Comparison of ENCODE assay signal across 17 cellular contexts in genomic region chr5:138570871-138571270, GRCh38. TPM values are rescaled to one million over a fixed set of nuclear protein-coding genes. Genes with fewer than 3 reads are reported as not detected.
DNase-seq lines count a peak whose midpoint lies in the region; ATAC-seq and TF ChIP-seq lines count a peak whose summit lies in the region.
"Had no signal": no experiment of that assay in that cellular context is flagged by ENCODE, and none has a peak within 500 bp of the region (broad histone marks: within the 10 kb centered on the region; RNA-seq: fewer than 3 reads in every experiment).

No MANE protein-coding gene starts in this region.

- DNase-seq in activated T-cell treated with anti-CD3 and anti-CD28 coated beads, Interleukin-2, amount 50 U/mL, for 24 hours: no peak
- DNase-seq in activated T-cell treated with anti-CD3 and anti-CD28 coated beads, Interleukin-2, amount 50 U/mL, for 1 hour: no peak
- no peak for DNase-seq in CD8-positive, alpha-beta memory T cell
- no peak for DNase-seq in activated naive CD8-positive, alpha-beta T cell treated with anti-CD3 and anti-CD28 coated beads for 36 hours
- DNase-seq in naive thymus-derived CD4-positive, alpha-beta T cell: no peak
- no peak for DNase-seq in suprapubic skin (ENCODE audit: low spot score in 2 of 2)
- no peak for DNase-seq in MCF 10A (ENCODE audit: unreplicated experiment)
- DNase-seq: C1 segment of cervical spinal cord, HCEC 1CT, KBM-7, NCI-H1092, NCI-H187 treated with DMSO at 0.1 percent for 48 hours, NCI-H510A, NCI-H82, Right ventricle myocardium superior had no signal

- H3K36me3 ChIP-seq in CD8-positive, alpha-beta memory T cell (ENCODE audit: insufficient read depth, low read length): peaks cover 70% of the 10 kb centered on the region
- peaks cover 41 to 80% (median 57%) of the 10 kb centered on the region in 3 experiments for H3K36me3 ChIP-seq in naive thymus-derived CD4-positive, alpha-beta T cell (ENCODE audit: control insufficient read depth in 2 of 3, insufficient read depth in 3 of 3, low read length in 3 of 3)
- peaks cover 74% of the 10 kb centered on the region for H3K36me3 ChIP-seq in suprapubic skin

- no peak for ATAC-seq in naive thymus-derived CD4-positive, alpha-beta T cell
- ATAC-seq in HG03108 (IDR thresholded peaks at IDR 0.05; ENCODE audit: unreplicated experiment): no peak
- ATAC-seq: Panc1 had no signal

- no peak for TF ChIP-seq EP300 in suprapubic skin (IDR thresholded peaks at IDR 0.05)

- H3K27me3 Mint-ChIP-seq in activated T-cell treated with anti-CD3 and anti-CD28 coated beads, Interleukin-2, amount 50 U/mL, for 24 hours: no peaks in the 10 kb centered on the region
- peaks cover 0 to 5% of the 10 kb centered on the region in 2 donors for H3K27me3 Mint-ChIP-seq in CD8-positive, alpha-beta memory T cell
- H3K27me3 Mint-ChIP-seq in activated naive CD8-positive, alpha-beta T cell treated with anti-CD3 and anti-CD28 coated beads for 36 hours: no peaks in the 10 kb centered on the region
- H3K27me3 Mint-ChIP-seq in naive thymus-derived CD4-positive, alpha-beta T cell: peaks cover 0 to 4% (median 0%) of the 10 kb centered on the region in 5 donors
- no peaks in the 10 kb centered on the region for H3K27me3 Mint-ChIP-seq in MCF 10A (ENCODE audit: insufficient read depth, unreplicated experiment)

- TF ChIP-seq CTCF in suprapubic skin (IDR thresholded peaks at IDR 0.05) (no peak), MCF 10A (IDR thresholded peaks at IDR 0.05; ENCODE audit: unreplicated experiment) (no peak)

- peaks cover 38% of the 10 kb centered on the region for H3K4me1 ChIP-seq in CD8-positive, alpha-beta memory T cell (ENCODE audit: insufficient read depth, low read length)
- peaks cover 19 to 33% of the 10 kb centered on the region in 2 donors for H3K4me1 ChIP-seq in naive thymus-derived CD4-positive, alpha-beta T cell (ENCODE audit: control insufficient read depth in 2 of 2, insufficient read depth in 2 of 2, low read length in 2 of 2)
- peaks cover 22% of the 10 kb centered on the region for H3K4me1 ChIP-seq in suprapubic skin

- H3K9me3 ChIP-seq in CD8-positive, alpha-beta memory T cell (ENCODE audit: low read length): no peaks in the 10 kb centered on the region
- H3K9me3 ChIP-seq in naive thymus-derived CD4-positive, alpha-beta T cell (ENCODE audit: control insufficient read depth in 2 of 3, low read length in 3 of 3): no peaks in the 10 kb centered on the region
- H3K9me3 ChIP-seq in suprapubic skin: no peaks in the 10 kb centered on the region

- WGBS in suprapubic skin: 92% methylated on average over 9 of the region's 9 CpGs

- peaks cover 73% of the 10 kb centered on the region for H3K4me1 Mint-ChIP-seq in activated T-cell treated with anti-CD3 and anti-CD28 coated beads, Interleukin-2, amount 50 U/mL, for 24 hours (ENCODE audit: low read depth)
- peaks cover 61 to 85% (median 68%) of the 10 kb centered on the region in 3 donors for H3K4me1 Mint-ChIP-seq in CD8-positive, alpha-beta memory T cell
- H3K4me1 Mint-ChIP-seq in activated naive CD8-positive, alpha-beta T cell treated with anti-CD3 and anti-CD28 coated beads for 36 hours: peaks cover 58% of the 10 kb centered on the region
- H3K4me1 Mint-ChIP-seq in naive thymus-derived CD4-positive, alpha-beta T cell: peaks cover 24 to 78% (median 64%) of the 10 kb centered on the region in 7 donors
- H3K4me1 Mint-ChIP-seq in MCF 10A (ENCODE audit: insufficient read depth, unreplicated experiment): peaks cover 34% of the 10 kb centered on the region

- POLR2A ChIA-PET in CD8-positive, alpha-beta memory T cell (lab: Charles Lee): no interaction called here
- POLR2A ChIA-PET in naive thymus-derived CD4-positive, alpha-beta T cell (lab: Charles Lee): interaction anchor here (0.7 kb wide), 1 partner anchor 11 kb away, joined by 3 read pairs; no protein-coding TSS in a partner anchor
- POLR2A ChIA-PET in MCF 10A (lab: Yijun Ruan, JAX): interaction anchor here (0.6 to 1.5 kb wide), 5 partner anchors 8 to 704 kb away, joined by 3 to 8 read pairs (median 4); partner anchors contain the start of gene ETF1

- intact Hi-C loops in naive thymus-derived CD4-positive, alpha-beta T cell (cut with micrococcal nuclease): loop anchor here in 1 of 2 donors (10.0 kb wide), 1 partner anchor 994 kb away; the partner anchor contains the start of gene UBE2D2
- intact Hi-C loops in MCF 10A (cut with micrococcal nuclease): no loop called here

- no TSS peak for BruUV-seq in MCF 10A (replicated peaks; lab: Mats Ljungman, UMichigan)

- H3K4me3 Mint-ChIP-seq in activated T-cell treated with anti-CD3 and anti-CD28 coated beads, Interleukin-2, amount 50 U/mL, for 24 hours: peak overlapping the region; percentile 12
- H3K4me3 Mint-ChIP-seq in CD8-positive, alpha-beta memory T cell: peak overlapping the region in 1 of 7 donors; percentile 25
- H3K4me3 Mint-ChIP-seq in activated naive CD8-positive, alpha-beta T cell treated with anti-CD3 and anti-CD28 coated beads for 36 hours: no peak overlapping the region
- peak overlapping the region in 2 of 10 donors; percentile 35 to 48 for H3K4me3 Mint-ChIP-seq in naive thymus-derived CD4-positive, alpha-beta T cell
- H3K4me3 Mint-ChIP-seq in MCF 10A (ENCODE audit: unreplicated experiment): no peak overlapping the region

- peaks cover 97% of the 10 kb centered on the region for H3K36me3 Mint-ChIP-seq in activated T-cell treated with anti-CD3 and anti-CD28 coated beads, Interleukin-2, amount 50 U/mL, for 24 hours (ENCODE audit: low read depth)
- peaks cover 13 to 93% (median 32%) of the 10 kb centered on the region in 3 donors for H3K36me3 Mint-ChIP-seq in CD8-positive, alpha-beta memory T cell
- H3K36me3 Mint-ChIP-seq in activated naive CD8-positive, alpha-beta T cell treated with anti-CD3 and anti-CD28 coated beads for 36 hours: peaks cover 77% of the 10 kb centered on the region
- peaks cover 6 to 62% (median 51%) of the 10 kb centered on the region in 5 donors for H3K36me3 Mint-ChIP-seq in naive thymus-derived CD4-positive, alpha-beta T cell
- H3K36me3 Mint-ChIP-seq in MCF 10A (ENCODE audit: insufficient read depth, unreplicated experiment): peaks cover 96% of the 10 kb centered on the region

- peak overlapping the region; percentile 100 for H3K27ac Mint-ChIP-seq in activated T-cell treated with anti-CD3 and anti-CD28 coated beads, Interleukin-2, amount 50 U/mL, for 24 hours
- H3K27ac Mint-ChIP-seq in CD8-positive, alpha-beta memory T cell: peak overlapping the region in 5 of 8 donors; percentile 38 to 90 (median 58)
- peak overlapping the region; percentile 45 for H3K27ac Mint-ChIP-seq in activated naive CD8-positive, alpha-beta T cell treated with anti-CD3 and anti-CD28 coated beads for 36 hours
- peak overlapping the region in 5 of 9 donors; percentile 31 to 62 (median 45) for H3K27ac Mint-ChIP-seq in naive thymus-derived CD4-positive, alpha-beta T cell
- no peak overlapping the region for H3K27ac Mint-ChIP-seq in MCF 10A (ENCODE audit: low read depth, unreplicated experiment)

- no peaks in the 10 kb centered on the region for H3K27me3 ChIP-seq in CD8-positive, alpha-beta memory T cell (ENCODE audit: insufficient read depth, low read length, poor library complexity, severe bottlenecking)
- H3K27me3 ChIP-seq in naive thymus-derived CD4-positive, alpha-beta T cell (ENCODE audit: control insufficient read depth in 2 of 2, insufficient read depth in 2 of 2, low read length in 2 of 2): no peaks in the 10 kb centered on the region
- H3K27me3 ChIP-seq in suprapubic skin: no peaks in the 10 kb centered on the region

- H3K4me3 ChIP-seq in CD8-positive, alpha-beta memory T cell (ENCODE audit: low read length): no peak overlapping the region
- H3K4me3 ChIP-seq in naive thymus-derived CD4-positive, alpha-beta T cell (ENCODE audit: low read length): no peak overlapping the region
- H3K4me3 ChIP-seq in suprapubic skin: no peak overlapping the region

- CTCF ChIA-PET in CD8-positive, alpha-beta memory T cell (lab: Charles Lee): no interaction called here
- CTCF ChIA-PET in naive thymus-derived CD4-positive, alpha-beta T cell (lab: Charles Lee): interaction anchor here (1.1 kb wide), 1 partner anchor 9 kb away, joined by 3 read pairs; no protein-coding TSS in a partner anchor
- CTCF ChIA-PET in MCF 10A (lab: Yijun Ruan, JAX): interaction anchor here (1.4 kb wide), 1 partner anchor 121 kb away, joined by 4 read pairs; no protein-coding TSS in a partner anchor

- TF ChIP-seq POLR2A in suprapubic skin (IDR thresholded peaks at IDR 0.05): no peak

- no peak overlapping the region for H3K27ac ChIP-seq in CD8-positive, alpha-beta memory T cell (ENCODE audit: low read depth, low read length)
- H3K27ac ChIP-seq in naive thymus-derived CD4-positive, alpha-beta T cell (ENCODE audit: low read depth, low read length): no peak overlapping the region
- H3K27ac ChIP-seq in suprapubic skin: no peak overlapping the region

- H3K9me3 Mint-ChIP-seq in activated T-cell treated with anti-CD3 and anti-CD28 coated beads, Interleukin-2, amount 50 U/mL, for 24 hours: peaks cover 2% of the 10 kb centered on the region
- peaks cover 0 to under 1% (median 0%) of the 10 kb centered on the region in 5 donors for H3K9me3 Mint-ChIP-seq in CD8-positive, alpha-beta memory T cell
- peaks cover under 1% of the 10 kb centered on the region for H3K9me3 Mint-ChIP-seq in activated naive CD8-positive, alpha-beta T cell treated with anti-CD3 and anti-CD28 coated beads for 36 hours
- peaks cover 0 to 5% (median 0%) of the 10 kb centered on the region in 11 donors for H3K9me3 Mint-ChIP-seq in naive thymus-derived CD4-positive, alpha-beta T cell
- no peaks in the 10 kb centered on the region for H3K9me3 Mint-ChIP-seq in MCF 10A (ENCODE audit: unreplicated experiment)

RNA-seq across cellular contexts. Expression of gene HSPA9, which starts 4.3 kb away (rescaled TPM):
- total RNA-seq in CD8-positive, alpha-beta memory T cell: 100 to 1,000 TPM; 468 to 498 TPM
- polyA plus RNA-seq in CD8-positive, alpha-beta memory T cell: 171 TPM
- 100 to 1,000 TPM; 578 to 584 TPM for total RNA-seq in activated naive CD8-positive, alpha-beta T cell treated with anti-CD3 and anti-CD28 coated beads for 36 hours
- 100 to 1,000 TPM; 152 to 274 (median 185) TPM for total RNA-seq in naive thymus-derived CD4-positive, alpha-beta T cell
- 100 to 1,000 TPM; 143 to 171 TPM for polyA plus RNA-seq in naive thymus-derived CD4-positive, alpha-beta T cell
- total RNA-seq in suprapubic skin: 100 to 1,000 TPM; 204 to 252 (median 247) TPM
- total RNA-seq in MCF 10A (2022): 1,057 and 1,102 TPM in 2 replicates

RNA-seq across cellular contexts. Expression of gene ETF1, which starts 27.8 kb away (rescaled TPM):
- total RNA-seq in CD8-positive, alpha-beta memory T cell: 100 to 1,000 TPM; 239 to 246 TPM
- 29.4 TPM for polyA plus RNA-seq in CD8-positive, alpha-beta memory T cell
- 100 to 1,000 TPM; 256 TPM for total RNA-seq in activated naive CD8-positive, alpha-beta T cell treated with anti-CD3 and anti-CD28 coated beads for 36 hours
- 100 to 1,000 TPM in 2 of 5 experiments, 10 to 100 TPM in 3; 40.6 to 137 (median 84.1) TPM for total RNA-seq in naive thymus-derived CD4-positive, alpha-beta T cell
- polyA plus RNA-seq in naive thymus-derived CD4-positive, alpha-beta T cell: 10 to 100 TPM; 19.0 to 21.8 TPM
- 10 to 100 TPM; 71.2 to 99.9 (median 87.7) TPM for total RNA-seq in suprapubic skin
- 307 and 349 TPM in 2 replicates for total RNA-seq in MCF 10A (2022)
